Comparison of ENCODE assay signal across 8 cellular contexts in genomic region chr11:119334173-119334930, GRCh38. TPM values are rescaled to one million over a fixed set of nuclear protein-coding genes. Genes with fewer than 3 reads are reported as not detected.
DNase-seq lines count a peak whose midpoint lies in the region; ATAC-seq and TF ChIP-seq lines count a peak whose summit lies in the region.

RNF26 (plus strand) TSS chr11:119334527; CDS start chr11:119335123, 596 bp downstream.

- H3K27me3 ChIP-seq in left lung: peaks cover 0 to 10% of the 10 kb centered on the region in 2 donors

- no peaks in the 10 kb centered on the region for H3K9me3 ChIP-seq in left lung

- intact Hi-C loops in left lung (cut with DNase I): no loop called here

- ATAC-seq in GM19372 (IDR thresholded peaks at IDR 0.05; ENCODE audit: low read depth, unreplicated experiment): peak; percentile 97
- ATAC-seq in HG03558 (IDR thresholded peaks at IDR 0.05; ENCODE audit: extremely low read depth, unreplicated experiment): peak; percentile 84
- ATAC-seq in left lung: peak; percentile 94

- peak within 1 kb of the TSS; percentile 81 for H3K27ac ChIP-seq in left lung

- H3K36me3 ChIP-seq in left lung: peaks cover 0 to 5% of the 10 kb centered on the region in 2 donors

- peaks cover 10 to 46% of the 10 kb centered on the region in 2 donors for H3K4me1 ChIP-seq in left lung

- TF ChIP-seq CTCF in left lung (IDR thresholded peaks at IDR 0.05): no peak

- peak within 1 kb of the TSS; percentile 90 to 95 for H3K4me3 ChIP-seq in left lung

- DNase-seq in C1 segment of cervical spinal cord (lab: John Stamatoyannopoulos, UW): peak; percentile 49 to 96 (median 89)
- peak; percentile 89 for DNase-seq in NCI-H748 treated with DMSO at 0.1 percent for 48 hours (lab: John Stamatoyannopoulos, UW)
- peak; percentile 91 to 92 for DNase-seq in activated CD4-positive, alpha-beta T cell treated with anti-CD3 and anti-CD28 coated beads, Interleukin-2, amount 50 U/mL, for 4 hours
- DNase-seq in dermis blood vessel endothelial cell: peak; percentile 99
- peak; percentile 91 to 95 for DNase-seq in left lung
- DNase-seq in stimulated activated CD4-positive, alpha-beta T cell treated with anti-CD3 and anti-CD28 coated beads, Interleukin-2, amount 100 ng/mL, for 48 hours: peak; percentile 85 to 90

RNA-seq across cellular contexts. Expression of gene RNF26, which starts in this region (rescaled TPM):
- total RNA-seq in dermis blood vessel endothelial cell: 3.2 and 16.8 TPM in 2 replicates
- total RNA-seq in left lung: 10 to 100 TPM; 22.0 to 28.3 TPM

Comparison
In these comparisons a context has a peak if more than half of its experiments do, and no peak if none do; other contexts are left out.
1. Peak in every context shown above with its lines: DNase-seq, ATAC-seq, H3K4me3 ChIP-seq and H3K27ac ChIP-seq.